2 cellular contexts compared by ENCODE assay signal in the genomic region with DNA sequence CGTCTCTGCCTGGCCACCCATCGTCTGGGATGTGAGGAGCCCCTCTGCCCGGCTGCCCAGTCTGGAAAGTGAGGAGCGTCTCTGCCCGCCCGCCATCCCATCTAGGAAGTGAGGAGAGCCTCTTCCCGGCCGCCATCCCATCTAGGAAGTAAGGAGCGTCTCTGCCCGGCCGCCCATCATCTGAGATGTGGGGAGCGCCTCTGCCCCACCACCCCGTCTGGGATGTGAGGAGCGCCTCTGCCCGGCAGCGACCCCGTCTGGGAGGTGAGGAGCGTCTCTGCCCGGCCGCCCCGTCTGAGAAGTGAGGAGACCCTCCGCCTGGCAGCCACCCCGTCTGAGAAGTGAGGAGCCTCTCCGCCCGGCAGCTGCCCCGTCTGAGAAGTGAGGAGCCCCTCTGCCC.
DNase-seq lines count a peak whose midpoint lies in the region; TF ChIP-seq lines count a peak whose summit lies in the region.
"Not testable (repeated sequence)": the region's sequence is repeated elsewhere in the genome, so short reads cannot be mapped to it uniquely, and the experiment has no call there.

No MANE protein-coding gene starts in this region.

- not testable (repeated sequence) for TF ChIP-seq CTCF in glutamatergic neuron (IDR thresholded peaks at IDR 0.05; ENCODE audit: partially characterized antibody, unreplicated experiment); nephron progenitor cell (IDR thresholded peaks at IDR 0.05)

- H3K27me3 Mint-ChIP-seq in glutamatergic neuron (ENCODE audit: unreplicated experiment); nephron progenitor cell (ENCODE audit: low read depth, poor library complexity): not testable (repeated sequence)

- not testable (repeated sequence) for H3K36me3 Mint-ChIP-seq in glutamatergic neuron (ENCODE audit: unreplicated experiment)
- peaks cover 31% of the 10 kb centered on the region for H3K36me3 Mint-ChIP-seq in nephron progenitor cell (ENCODE audit: low read depth)

- DNase-seq in glutamatergic neuron, nephron progenitor cell: not testable (repeated sequence)

- H3K27ac Mint-ChIP-seq in glutamatergic neuron (ENCODE audit: unreplicated experiment), result peak overlapping the region; percentile 66
- H3K27ac Mint-ChIP-seq in nephron progenitor cell, result peak overlapping the region; percentile 74

- H3K9me3 Mint-ChIP-seq in glutamatergic neuron (ENCODE audit: unreplicated experiment); nephron progenitor cell: not testable (repeated sequence)

- H3K4me3 Mint-ChIP-seq in glutamatergic neuron (ENCODE audit: unreplicated experiment); nephron progenitor cell: not testable (repeated sequence)

- H3K4me1 Mint-ChIP-seq in glutamatergic neuron (ENCODE audit: low read depth, unreplicated experiment); nephron progenitor cell: not testable (repeated sequence)
